16 cellular contexts compared by ENCODE assay signal in the genomic region with DNA sequence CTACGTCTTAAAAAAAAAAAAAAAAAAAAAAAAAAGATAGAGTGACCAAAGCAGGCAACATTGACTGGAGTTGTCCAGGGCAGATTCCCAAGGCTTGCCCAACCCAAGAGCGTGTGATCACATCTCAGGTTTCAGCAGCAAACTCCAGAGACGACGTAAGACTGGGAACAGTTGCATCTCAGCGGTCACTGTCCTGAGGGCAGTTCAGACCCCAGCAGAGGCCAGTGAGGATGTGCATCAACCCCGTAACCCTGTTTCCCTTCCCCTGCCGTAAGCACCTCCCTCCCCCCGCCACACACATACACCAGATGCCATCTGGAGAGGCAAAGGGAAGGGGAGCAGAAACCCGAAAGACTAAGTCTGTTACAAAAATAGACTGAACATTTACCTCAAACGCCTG. TPM values are rescaled to one million over a fixed set of nuclear protein-coding genes. Genes with fewer than 3 reads are reported as not detected.
DNase-seq lines count a peak whose midpoint lies in the region; ATAC-seq lines count a peak whose summit lies in the region.
"Had no signal": no experiment of that assay in that cellular context is flagged by ENCODE, and none has a peak within 500 bp of the region (broad histone marks: within the 10 kb centered on the region; RNA-seq: fewer than 3 reads in every experiment).

No MANE protein-coding gene starts in this region.

- no peaks in the 10 kb centered on the region for H3K4me1 Mint-ChIP-seq in activated CD8-positive, alpha-beta T cell treated with anti-CD3 and anti-CD28 coated beads, Interleukin-2, amount 10 ng/mL, durations not matched to agents 7 days and 5 days (ENCODE audit: low read depth)
- no peaks in the 10 kb centered on the region for H3K4me1 Mint-ChIP-seq in effector memory CD8-positive, alpha-beta T cell (ENCODE audit: low read depth in 2 of 2)

- peaks cover 3% of the 10 kb centered on the region for H3K27me3 ChIP-seq in iPS-15b (ENCODE audit: control insufficient read depth, insufficient read depth, low read length)
- no peaks in the 10 kb centered on the region for H3K27me3 ChIP-seq in skeletal muscle tissue (ENCODE audit: control insufficient read depth in 3 of 3, insufficient read depth in 3 of 3, low read length in 3 of 3)
- H3K27me3 ChIP-seq: brain microvascular endothelial cell had no signal

- H3K4me3 ChIP-seq in iPS-15b (ENCODE audit: low read depth, low read length): no peak overlapping the region
- peak overlapping the region; percentile 32 to 60 (median 39) for H3K4me3 ChIP-seq in skeletal muscle tissue (ENCODE audit: low read length in 3 of 3)
- H3K4me3 ChIP-seq: GM12878, lung, smooth muscle cell had no signal

- ATAC-seq in activated CD8-positive, alpha-beta T cell treated with anti-CD3 and anti-CD28 coated beads, Interleukin-2, amount 10 ng/mL, durations not matched to agents 7 days and 5 days: no peak
- no peak for ATAC-seq in HG02981 (IDR thresholded peaks at IDR 0.05; ENCODE audit: unreplicated experiment)
- no peak for ATAC-seq in effector memory CD8-positive, alpha-beta T cell (replicated peaks)
- ATAC-seq: GM12878 had no signal

- in situ Hi-C loops in SK-MEL-5 (cut with HindIII; ENCODE audit: low pct_unique_long_range_greater_than_20kb, low sequenced_read_pairs): no loop called here

- CTCF ChIA-PET in activated CD8-positive, alpha-beta T cell treated with anti-CD3 and anti-CD28 coated beads, Interleukin-2, amount 10 ng/mL, durations not matched to agents 7 days and 5 days (lab: Charles Lee): no interaction called here

- H3K27ac ChIP-seq in skeletal muscle tissue (ENCODE audit: low read depth, low read length): peak overlapping the region; percentile 96
- H3K27ac ChIP-seq: brain microvascular endothelial cell had no signal

- H3K4me3 Mint-ChIP-seq in activated CD8-positive, alpha-beta T cell treated with anti-CD3 and anti-CD28 coated beads, Interleukin-2, amount 10 ng/mL, durations not matched to agents 7 days and 5 days: no peak overlapping the region
- no peak overlapping the region for H3K4me3 Mint-ChIP-seq in effector memory CD8-positive, alpha-beta T cell

- H3K9me3 ChIP-seq in iPS-15b (ENCODE audit: control insufficient read depth, insufficient read depth, low read length) (no peaks in the 10 kb centered on the region), skeletal muscle tissue (ENCODE audit: control insufficient read depth in 3 of 3, low read length in 3 of 3) (no peaks in the 10 kb centered on the region)
- H3K9me3 ChIP-seq: Caco-2 had no signal

- peaks cover 8% of the 10 kb centered on the region for H3K27me3 Mint-ChIP-seq in activated CD8-positive, alpha-beta T cell treated with anti-CD3 and anti-CD28 coated beads, Interleukin-2, amount 10 ng/mL, durations not matched to agents 7 days and 5 days (ENCODE audit: low read depth)
- H3K27me3 Mint-ChIP-seq in effector memory CD8-positive, alpha-beta T cell: peaks cover 24 to 26% of the 10 kb centered on the region in 2 donors

- no peak overlapping the region for H3K27ac Mint-ChIP-seq in activated CD8-positive, alpha-beta T cell treated with anti-CD3 and anti-CD28 coated beads, Interleukin-2, amount 10 ng/mL, durations not matched to agents 7 days and 5 days
- no peak overlapping the region for H3K27ac Mint-ChIP-seq in effector memory CD8-positive, alpha-beta T cell

- H3K4me1 ChIP-seq in iPS-15b (ENCODE audit: control insufficient read depth, insufficient read depth, low read length) (peaks cover 13% of the 10 kb centered on the region), skeletal muscle tissue (ENCODE audit: control insufficient read depth in 3 of 3, insufficient read depth in 3 of 3, low read length in 3 of 3) (peaks cover 16 to 18% (median 17%) of the 10 kb centered on the region in 3 donors)

- POLR2A ChIA-PET in activated CD8-positive, alpha-beta T cell treated with anti-CD3 and anti-CD28 coated beads, Interleukin-2, amount 10 ng/mL, durations not matched to agents 7 days and 5 days (lab: Charles Lee): no interaction called here

- no peaks in the 10 kb centered on the region for H3K9me3 Mint-ChIP-seq in activated CD8-positive, alpha-beta T cell treated with anti-CD3 and anti-CD28 coated beads, Interleukin-2, amount 10 ng/mL, durations not matched to agents 7 days and 5 days (ENCODE audit: insufficient read depth)
- no peaks in the 10 kb centered on the region for H3K9me3 Mint-ChIP-seq in effector memory CD8-positive, alpha-beta T cell

- H3K9ac ChIP-seq in iPS-15b (ENCODE audit: low read depth, low read length) (peak overlapping the region; percentile 65), skeletal muscle tissue (ENCODE audit: low read depth in 1 of 3, low read length in 3 of 3) (peak overlapping the region; percentile 44 to 87 (median 73))

- no peaks in the 10 kb centered on the region for H3K36me3 Mint-ChIP-seq in activated CD8-positive, alpha-beta T cell treated with anti-CD3 and anti-CD28 coated beads, Interleukin-2, amount 10 ng/mL, durations not matched to agents 7 days and 5 days (ENCODE audit: low read depth)
- H3K36me3 Mint-ChIP-seq in effector memory CD8-positive, alpha-beta T cell (ENCODE audit: insufficient read depth): peaks cover 4% of the 10 kb centered on the region

- DNase-seq in EL: peak; percentile 20
- DNase-seq in SK-MEL-5 (ENCODE audit: low read depth, low spot score): peak; percentile 100
- no peak for DNase-seq in NCI-H2196 (lab: John Stamatoyannopoulos, UW; ENCODE audit: unreplicated experiment)
- no peak for DNase-seq in activated CD8-positive, alpha-beta T cell treated with anti-CD3 and anti-CD28 coated beads, Interleukin-2, amount 10 ng/mL, durations not matched to agents 7 days and 5 days
- DNase-seq in effector memory CD8-positive, alpha-beta T cell: no peak
- DNase-seq: activated T-cell treated with anti-CD3 and anti-CD28 coated beads, Interleukin-2, amount 50 U/mL, for 48 hours; brain microvascular endothelial cell; Caco-2; NCI-H2107; SHP77 treated with DMSO at 0.1 percent for 48 hours had no signal

- no peaks in the 10 kb centered on the region for H3K36me3 ChIP-seq in iPS-15b (ENCODE audit: control insufficient read depth, insufficient read depth, low read length)
- no peaks in the 10 kb centered on the region for H3K36me3 ChIP-seq in skeletal muscle tissue (ENCODE audit: control insufficient read depth in 3 of 3, insufficient read depth in 3 of 3, low read length in 3 of 3)
- H3K36me3 ChIP-seq: brain microvascular endothelial cell had no signal

RNA-seq across cellular contexts. Expression of a gene that starts 19.3 kb away (rescaled TPM):
- 1,169 and 1,313 TPM in 2 replicates for total RNA-seq in SK-MEL-5 (2014; rRNA removed; shearing (Covaris generic))
- 830 and 1,137 TPM in 2 replicates for polyA plus RNA-seq in SK-MEL-5 (2015; cell fraction: cytosol; rRNA removed)
- polyA plus RNA-seq in SK-MEL-5 (2015; cell fraction: nucleus; rRNA removed): 151 and 186 TPM in 2 replicates
- total RNA-seq in skeletal muscle tissue: 414 TPM
- 100 to 1,000 TPM; 206 to 208 TPM for total RNA-seq in activated CD8-positive, alpha-beta T cell treated with anti-CD3 and anti-CD28 coated beads, Interleukin-2, amount 10 ng/mL, durations not matched to agents 7 days and 5 days

Comparison
In these comparisons a context has a peak if more than half of its experiments do, and no peak if none do; other contexts are left out.
1. DNase-seq: peak in EL (single experiment) and SK-MEL-5 (single experiment); none in NCI-H2196 (single experiment), activated CD8-positive, alpha-beta T cell treated with anti-CD3 and anti-CD28 coated beads, Interleukin-2, amount 10 ng/mL, durations not matched to agents 7 days and 5 days (single experiment) and effector memory CD8-positive, alpha-beta T cell (0 of 3).